28 cellular contexts compared by ENCODE assay signal in the genomic region with DNA sequence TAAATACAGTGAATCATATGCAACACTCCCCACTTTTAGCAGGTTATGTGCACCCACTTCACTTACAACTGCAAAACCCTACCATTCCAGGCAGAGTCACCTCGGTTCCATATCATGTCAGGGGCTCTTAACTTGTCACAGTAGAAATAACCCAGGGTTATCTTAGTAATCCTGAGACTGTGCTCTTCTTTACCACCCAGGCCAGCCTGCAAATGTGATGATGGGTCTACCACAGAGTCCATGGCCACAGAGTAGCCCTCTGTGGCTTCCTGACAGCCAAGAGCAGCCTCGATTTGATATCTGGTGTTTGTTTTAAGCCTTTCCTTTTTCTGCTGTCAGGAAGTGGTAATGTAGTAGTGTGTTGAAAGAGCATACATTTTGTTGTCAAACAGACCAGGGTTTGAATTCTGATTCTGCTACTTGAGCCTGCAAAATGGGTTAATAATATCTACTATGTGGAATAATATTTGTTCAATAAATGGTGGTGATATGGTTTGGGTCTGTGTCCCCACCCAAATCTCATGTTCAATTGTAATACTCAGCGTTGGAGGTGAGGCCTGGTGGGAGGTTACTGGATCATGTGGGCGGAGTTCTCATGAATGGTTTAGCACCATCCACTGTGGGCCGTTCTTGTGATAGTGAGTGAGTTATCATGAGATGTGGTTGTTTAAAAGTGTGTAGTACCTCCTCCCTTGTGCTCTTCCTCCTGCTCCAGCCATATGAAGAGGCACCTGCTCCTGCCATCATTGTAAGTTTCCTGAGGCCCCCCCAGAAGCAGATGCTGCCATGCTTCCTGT.
"Had no signal": no experiment of that assay in that cellular context is flagged by ENCODE, and none has a peak within 500 bp of the region (broad histone marks: within the 10 kb centered on the region; RNA-seq: fewer than 3 reads in every experiment).

No MANE protein-coding gene starts in this region.

- H3K27me3 Mint-ChIP-seq: activated CD4-positive, alpha-beta memory T cell treated with anti-CD3 and anti-CD28 coated beads for 36 hours; activated CD4-positive, alpha-beta T cell treated with anti-CD3 and anti-CD28 coated beads, Interleukin-2, amount 10 ng/mL, durations not matched to agents 24 days and 14 days; activated CD8-positive, alpha-beta memory T cell treated with anti-CD3 and anti-CD28 coated beads, Interleukin-2, amount 10 ng/mL, durations not matched to agents 7 days and 5 days; activated naive CD8-positive, alpha-beta T cell treated with anti-CD3 and anti-CD28 coated beads for 36 hours had no signal

- H3K9me3 ChIP-seq: adrenal gland, body of pancreas, colonic mucosa had no signal

- H3K36me3 Mint-ChIP-seq: activated CD4-positive, alpha-beta memory T cell treated with anti-CD3 and anti-CD28 coated beads for 36 hours; activated CD8-positive, alpha-beta memory T cell treated with anti-CD3 and anti-CD28 coated beads, Interleukin-2, amount 10 ng/mL, durations not matched to agents 7 days and 5 days; activated naive CD4-positive, alpha-beta T cell treated with anti-CD3 and anti-CD28 coated beads, Interleukin-2, amount 50 U/mL, for 24 hours; activated naive CD8-positive, alpha-beta T cell treated with anti-CD3 and anti-CD28 coated beads for 36 hours had no signal

- H3K9me3 Mint-ChIP-seq: activated CD4-positive, alpha-beta memory T cell treated with anti-CD3 and anti-CD28 coated beads for 36 hours; activated CD4-positive, alpha-beta T cell treated with anti-CD3 and anti-CD28 coated beads, Interleukin-2, amount 10 ng/mL, durations not matched to agents 24 days and 14 days; activated naive CD4-positive, alpha-beta T cell treated with anti-CD3 and anti-CD28 coated beads for 36 hours; activated naive CD4-positive, alpha-beta T cell treated with anti-CD3 and anti-CD28 coated beads, Interleukin-2, amount 50 U/mL, for 24 hours; activated naive CD8-positive, alpha-beta T cell treated with anti-CD3 and anti-CD28 coated beads, Interleukin-2, amount 50 U/mL, for 24 hours; activated T-helper 1 cell treated with anti-CD3 and anti-CD28 coated beads, Interleukin-12 subunit alpha, Interleukin-12 subunit beta, Interleukin-2, Interleukin-4 antibody, amounts not matched to agents 30 ng/mL and 10 ng/mL and 1 ng/mL, durations not matched to agents 14 hours and 24 hours and 36 hours; activated T-helper 2 cell treated with anti-CD3 and anti-CD28 coated beads, Interferon-gamma antibody, Interleukin-2, Interleukin-4, amounts not matched to agents 10 μg/mL and 5 μg/mL and 100 μg/mL, durations not matched to agents 14 hours and 24 hours and 36 hours had no signal

- DNase-seq: activated CD4-positive, alpha-beta memory T cell treated with anti-CD3 and anti-CD28 coated beads for 36 hours; activated CD4-positive, alpha-beta T cell treated with anti-CD3 and anti-CD28 coated beads for 36 hours; activated CD4-positive, alpha-beta T cell treated with anti-CD3 and anti-CD28 coated beads, Interleukin-2, amount 10 ng/mL, durations not matched to agents 24 days and 14 days; activated CD4-positive, CD25-positive, alpha-beta regulatory T cell; activated CD4-positive, CD25-positive, alpha-beta regulatory T cell treated with anti-CD3 and anti-CD28 coated beads, Interleukin-2, amount 50 U/mL, for 72 hours; activated CD8-positive, alpha-beta memory T cell treated with anti-CD3 and anti-CD28 coated beads, Interleukin-2, amount 10 ng/mL, durations not matched to agents 7 days and 5 days; activated CD8-positive, alpha-beta memory T cell treated with anti-CD3 and anti-CD28 coated beads, Interleukin-2, amount 50 U/mL, for 4 hours; activated CD8-positive, alpha-beta T cell treated with anti-CD3 and anti-CD28 coated beads, Interleukin-2, amount 10 ng/mL, durations not matched to agents 7 days and 5 days; activated effector memory CD4-positive, alpha-beta T cell treated with anti-CD3 and anti-CD28 coated beads, Interleukin-2, amount 50 U/mL, for 16 hours; activated naive CD4-positive, alpha-beta T cell treated with anti-CD3 and anti-CD28 coated beads for 36 hours; activated naive CD8-positive, alpha-beta T cell treated with anti-CD3 and anti-CD28 coated beads for 36 hours; activated naive CD8-positive, alpha-beta T cell treated with anti-CD3 and anti-CD28 coated beads, Interleukin-2, amount 50 U/mL, for 24 hours; activated T-cell treated with anti-CD3 and anti-CD28 coated beads, Interleukin-2, amount 50 U/mL, for 1 hour; activated T-cell treated with anti-CD3 and anti-CD28 coated beads, Interleukin-2, amount 50 U/mL, for 48 hours; adrenal gland; amygdala; aorta; body of pancreas; central memory CD4-positive, alpha-beta T cell; cerebellar nuclear complex; colonic mucosa; effector CD8-positive, alpha-beta T cell; foreskin fibroblast; head of caudate nucleus had no signal

- H3K27ac Mint-ChIP-seq: activated CD4-positive, alpha-beta memory T cell treated with anti-CD3 and anti-CD28 coated beads for 36 hours; activated CD4-positive, alpha-beta T cell treated with anti-CD3 and anti-CD28 coated beads for 36 hours; activated CD4-positive, alpha-beta T cell treated with anti-CD3 and anti-CD28 coated beads, Interleukin-2, amount 10 ng/mL, durations not matched to agents 24 days and 14 days; activated CD8-positive, alpha-beta memory T cell treated with anti-CD3 and anti-CD28 coated beads, Interleukin-2, amount 10 ng/mL, durations not matched to agents 7 days and 5 days; activated CD8-positive, alpha-beta T cell treated with anti-CD3 and anti-CD28 coated beads, Interleukin-2, amount 10 ng/mL, durations not matched to agents 7 days and 5 days; activated naive CD4-positive, alpha-beta T cell treated with anti-CD3 and anti-CD28 coated beads for 36 hours; activated naive CD4-positive, alpha-beta T cell treated with anti-CD3 and anti-CD28 coated beads, Interleukin-2, amount 50 U/mL, for 24 hours; activated naive CD8-positive, alpha-beta T cell treated with anti-CD3 and anti-CD28 coated beads for 36 hours; activated naive CD8-positive, alpha-beta T cell treated with anti-CD3 and anti-CD28 coated beads, Interleukin-2, amount 50 U/mL, for 24 hours; activated T-helper 1 cell treated with anti-CD3 and anti-CD28 coated beads, Interleukin-12 subunit alpha, Interleukin-12 subunit beta, Interleukin-2, Interleukin-4 antibody, amounts not matched to agents 30 ng/mL and 10 ng/mL and 1 ng/mL, durations not matched to agents 14 hours and 24 hours and 36 hours; activated T-helper 2 cell treated with anti-CD3 and anti-CD28 coated beads, Interferon-gamma antibody, Interleukin-2, Interleukin-4, amounts not matched to agents 10 μg/mL and 5 μg/mL and 100 μg/mL, durations not matched to agents 14 hours and 24 hours and 36 hours had no signal

- H3K4me3 Mint-ChIP-seq: activated CD4-positive, alpha-beta memory T cell treated with anti-CD3 and anti-CD28 coated beads for 36 hours; activated CD4-positive, alpha-beta T cell treated with anti-CD3 and anti-CD28 coated beads for 36 hours; activated CD4-positive, alpha-beta T cell treated with anti-CD3 and anti-CD28 coated beads, Interleukin-2, amount 10 ng/mL, durations not matched to agents 24 days and 14 days; activated CD8-positive, alpha-beta memory T cell treated with anti-CD3 and anti-CD28 coated beads, Interleukin-2, amount 10 ng/mL, durations not matched to agents 7 days and 5 days; activated CD8-positive, alpha-beta T cell treated with anti-CD3 and anti-CD28 coated beads, Interleukin-2, amount 10 ng/mL, durations not matched to agents 7 days and 5 days; activated naive CD4-positive, alpha-beta T cell treated with anti-CD3 and anti-CD28 coated beads for 36 hours; activated naive CD4-positive, alpha-beta T cell treated with anti-CD3 and anti-CD28 coated beads, Interleukin-2, amount 50 U/mL, for 24 hours; activated naive CD8-positive, alpha-beta T cell treated with anti-CD3 and anti-CD28 coated beads for 36 hours; activated naive CD8-positive, alpha-beta T cell treated with anti-CD3 and anti-CD28 coated beads, Interleukin-2, amount 50 U/mL, for 24 hours; activated T-helper 1 cell treated with anti-CD3 and anti-CD28 coated beads, Interleukin-12 subunit alpha, Interleukin-12 subunit beta, Interleukin-2, Interleukin-4 antibody, amounts not matched to agents 30 ng/mL and 10 ng/mL and 1 ng/mL, durations not matched to agents 14 hours and 24 hours and 36 hours had no signal

- ATAC-seq: activated CD4-positive, alpha-beta T cell treated with anti-CD3 and anti-CD28 coated beads for 36 hours; activated CD8-positive, alpha-beta memory T cell treated with anti-CD3 and anti-CD28 coated beads, Interleukin-2, amount 10 ng/mL, durations not matched to agents 7 days and 5 days; activated CD8-positive, alpha-beta T cell treated with anti-CD3 and anti-CD28 coated beads, Interleukin-2, amount 10 ng/mL, durations not matched to agents 7 days and 5 days; activated naive CD8-positive, alpha-beta T cell treated with anti-CD3 and anti-CD28 coated beads, Interleukin-2, amount 50 U/mL, for 24 hours; body of pancreas had no signal

- H3K4me1 ChIP-seq: adrenal gland, body of pancreas, colonic mucosa had no signal

- H3K27ac ChIP-seq: adrenal gland, body of pancreas, colonic mucosa, epithelial cell of prostate had no signal

- H3K4me1 Mint-ChIP-seq: activated CD4-positive, alpha-beta T cell treated with anti-CD3 and anti-CD28 coated beads for 36 hours; activated CD4-positive, alpha-beta T cell treated with anti-CD3 and anti-CD28 coated beads, Interleukin-2, amount 10 ng/mL, durations not matched to agents 24 days and 14 days; activated naive CD4-positive, alpha-beta T cell treated with anti-CD3 and anti-CD28 coated beads, Interleukin-2, amount 50 U/mL, for 24 hours; activated naive CD8-positive, alpha-beta T cell treated with anti-CD3 and anti-CD28 coated beads for 36 hours; activated naive CD8-positive, alpha-beta T cell treated with anti-CD3 and anti-CD28 coated beads, Interleukin-2, amount 50 U/mL, for 24 hours had no signal

- H3K36me3 ChIP-seq: adrenal gland, colonic mucosa had no signal

- H3K4me3 ChIP-seq: adrenal gland, body of pancreas, colonic mucosa had no signal

- H3K27me3 ChIP-seq: adrenal gland, body of pancreas, colonic mucosa had no signal
